ENCODE assay signal across 14 cellular contexts in the genomic region with DNA sequence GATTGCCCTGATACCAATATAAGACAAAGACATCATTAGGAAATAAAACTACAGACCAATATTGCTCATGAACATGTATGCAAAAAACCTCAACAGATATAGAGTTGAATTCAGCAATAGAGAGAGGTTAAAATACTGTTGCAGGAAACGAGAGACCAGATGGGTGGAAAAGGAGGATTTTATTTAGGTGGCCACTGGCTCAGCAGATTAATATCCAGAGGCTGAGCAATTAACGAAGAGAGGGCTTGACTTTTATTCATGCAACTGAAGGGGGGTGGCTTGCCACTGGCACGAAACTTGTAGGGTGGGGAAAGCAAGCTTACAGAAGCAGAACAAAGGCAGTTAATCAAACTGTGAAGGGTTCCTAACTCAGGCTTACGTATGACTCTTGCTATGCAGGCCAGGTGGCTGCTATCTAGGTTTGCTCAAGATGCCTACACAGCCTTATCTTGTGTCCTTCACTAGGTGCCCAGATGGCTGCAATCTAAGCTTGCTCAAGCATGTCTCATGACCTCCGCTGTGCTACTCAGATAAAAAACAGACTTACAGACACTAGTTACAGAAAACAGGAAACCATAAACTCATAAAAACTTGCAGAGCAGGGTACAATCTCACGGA.
A peak's percentile ranks its signal among the peaks of the same experiment; 100 is the strongest.
DNase-seq lines count a peak whose midpoint lies in the region; ATAC-seq, FAIRE-seq and TF ChIP-seq lines count a peak whose summit lies in the region.
"Had no signal": no experiment of that assay in that cellular context is flagged by ENCODE, and none has a peak within 500 bp of the region (broad histone marks: within the 10 kb centered on the region; RNA-seq: fewer than 3 reads in every experiment).

No MANE protein-coding gene starts in this region.

- ATAC-seq in Right ventricle myocardium superior (ENCODE audit: poor library complexity) (no peak), WTC11 (no peak), HG03521 (IDR thresholded peaks at IDR 0.05; ENCODE audit: unreplicated experiment) (no peak)

- CTCF ChIA-PET in WTC11 (lab: Charles Lee) = no interaction called here

- H3K27me3 Mint-ChIP-seq in WTC11 (ENCODE audit: low read depth) = peaks cover 4% of the 10 kb centered on the region; the same call in 1 of the 2 replicates

- H3K4me1 Mint-ChIP-seq in WTC11 = peaks cover 44% of the 10 kb centered on the region

- H3K27me3 ChIP-seq in cardiac muscle cell (no peaks in the 10 kb centered on the region), left ventricle myocardium inferior (ENCODE audit: low read depth) (no peaks in the 10 kb centered on the region)
- H3K27me3 ChIP-seq: dorsolateral prefrontal cortex, neutrophil had no signal

- peak overlapping the region; percentile 29; the same call in 1 of the 2 replicates for H3K27ac Mint-ChIP-seq in WTC11

- H3K4me3 ChIP-seq in cardiac muscle cell (no peak overlapping the region), left ventricle myocardium inferior (no peak overlapping the region)
- H3K4me3 ChIP-seq: dorsolateral prefrontal cortex had no signal

- H3K36me3 ChIP-seq in cardiac muscle cell (no peaks in the 10 kb centered on the region), left ventricle myocardium inferior (no peaks in the 10 kb centered on the region)
- H3K36me3 ChIP-seq: neutrophil had no signal

- intact Hi-C loops in Right ventricle myocardium superior (cut with DNase I) (no loop called here), left ventricle myocardium inferior (cut with micrococcal nuclease) (no loop called here)

- peak; percentile 3 to 92 for DNase-seq in cardiac muscle cell (ENCODE audit: low read depth in 1 of 2, low spot score in 1 of 2)
- no peak for DNase-seq in Right ventricle myocardium superior
- no peak for DNase-seq in WTC11 (ENCODE audit: low spot score)
- DNase-seq in islet precursor cell = peak; percentile 83
- no peak for DNase-seq in D721Med (ENCODE audit: insufficient read length, low spot score)
- no peak for DNase-seq in retina
- no peak for DNase-seq in left ventricle myocardium inferior
- DNase-seq: dorsolateral prefrontal cortex, EL, KG1 had no signal

- no peak for FAIRE-seq in D721Med (lab: Jason Lieb, UNC)
- FAIRE-seq: GM18507 had no signal

- POLR2A ChIA-PET in WTC11 (lab: Charles Lee) = no interaction called here

- H3K36me3 Mint-ChIP-seq in WTC11 = peaks cover 66% of the 10 kb centered on the region

- H3K9me3 Mint-ChIP-seq in WTC11 = peaks cover 63% of the 10 kb centered on the region

- TF ChIP-seq CTCF in cardiac muscle cell (IDR thresholded peaks at IDR 0.05; ENCODE audit: low read depth, low read length) (no peak), WTC11 (IDR thresholded peaks at IDR 0.05) (no peak), D721Med (IDR thresholded peaks at IDR 0.05; ENCODE audit: insufficient read depth, missing control alignments) (no peak), left ventricle myocardium inferior (IDR thresholded peaks at IDR 0.05; ENCODE audit: borderline replicate concordance) (no peak)

- H3K27ac ChIP-seq in cardiac muscle cell (no peak overlapping the region), left ventricle myocardium inferior (replicated peaks) (no peak overlapping the region)
- H3K27ac ChIP-seq: dorsolateral prefrontal cortex, neutrophil, VCaP had no signal

- H3K9me3 ChIP-seq in cardiac muscle cell (ENCODE audit: low read depth) (no peaks in the 10 kb centered on the region), left ventricle myocardium inferior (replicated peaks) (peaks cover 16% of the 10 kb centered on the region)
- H3K9me3 ChIP-seq: neutrophil had no signal

- H3K4me3 Mint-ChIP-seq in WTC11 = no peak overlapping the region

- H3K4me1 ChIP-seq in cardiac muscle cell (ENCODE audit: low read depth) (no peaks in the 10 kb centered on the region), left ventricle myocardium inferior (no peaks in the 10 kb centered on the region)

TF ChIP-seq in WTC11, 78 proteins besides CTCF, POLR2A, EP300 and RAD21:
- TF ChIP-seq CREM (CRISPR knock-in tag; IDR thresholded peaks at IDR 0.05) (no peak), HMGA2 (CRISPR knock-in tag; IDR thresholded peaks at IDR 0.05) (no peak), SMAD3 (CRISPR knock-in tag; IDR thresholded peaks at IDR 0.05; ENCODE audit: borderline replicate concordance) (no peak)
- TF ChIP-seq, protein P1, sequence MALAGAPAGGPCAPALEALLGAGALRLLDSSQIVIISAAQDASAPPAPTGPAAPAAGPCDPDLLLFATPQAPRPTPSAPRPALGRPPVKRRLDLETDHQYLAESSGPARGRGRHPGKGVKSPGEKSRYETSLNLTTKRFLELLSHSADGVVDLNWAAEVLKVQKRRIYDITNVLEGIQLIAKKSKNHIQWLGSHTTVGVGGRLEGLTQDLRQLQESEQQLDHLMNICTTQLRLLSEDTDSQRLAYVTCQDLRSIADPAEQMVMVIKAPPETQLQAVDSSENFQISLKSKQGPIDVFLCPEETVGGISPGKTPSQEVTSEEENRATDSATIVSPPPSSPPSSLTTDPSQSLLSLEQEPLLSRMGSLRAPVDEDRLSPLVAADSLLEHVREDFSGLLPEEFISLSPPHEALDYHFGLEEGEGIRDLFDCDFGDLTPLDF (CRISPR knock-in tag; IDR thresholded peaks at IDR 0.05) = no peak

Comparison
In these comparisons a context has a peak if more than half of its experiments do, and no peak if none do; other contexts are left out.
1. DNase-seq: peak in cardiac muscle cell (2 of 2) and islet precursor cell (single experiment); none in Right ventricle myocardium superior (single experiment), WTC11 (single experiment), D721Med (single experiment), retina (single experiment) and left ventricle myocardium inferior (single experiment).